8 cellular contexts compared by ENCODE assay signal in the genomic region with DNA sequence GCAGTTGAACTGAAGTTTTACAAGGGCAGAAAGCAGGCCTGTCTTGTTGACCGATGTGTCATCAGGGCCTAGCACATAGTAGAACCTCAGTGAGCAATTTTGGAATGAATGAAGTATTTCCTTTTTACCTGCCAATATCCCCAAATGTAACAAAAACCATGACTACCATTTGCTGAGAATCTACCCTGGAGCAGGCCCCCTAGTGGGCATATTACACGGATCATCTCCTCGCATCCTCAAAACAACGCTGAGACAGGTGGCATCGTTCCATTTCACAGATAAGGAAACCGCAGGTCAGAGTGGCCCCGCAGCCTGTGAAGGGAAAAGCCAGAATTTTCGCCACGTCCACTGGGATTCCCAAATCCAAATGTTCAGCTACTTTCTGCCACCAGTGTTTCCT.
A peak's percentile ranks its signal among the peaks of the same experiment; 100 is the strongest.
DNase-seq lines count a peak whose midpoint lies in the region; ATAC-seq and TF ChIP-seq lines count a peak whose summit lies in the region.

No MANE protein-coding gene starts in this region.

- TF ChIP-seq CTCF in GM23338 (conservative IDR thresholded peaks at IDR 0.05; ENCODE audit: low read depth in 2 of 2) = peak; percentile 71 to 74
- TF ChIP-seq CTCF in VCaP (conservative IDR thresholded peaks at IDR 0.05) = peak; percentile 77

- no peaks in the 10 kb centered on the region for H3K27me3 ChIP-seq in BLaER1 treated with 17β-estradiol and CSF1 and Interleukin-3, amounts not matched to agents 10 nM and 100 nM
- H3K27me3 ChIP-seq in GM23338 (ENCODE audit: insufficient read depth) = no peaks in the 10 kb centered on the region

- DNase-seq in GM23338 (ENCODE audit: low spot score) (peak; percentile 73), kidney tubule cell (ENCODE audit: low spot score) (peak; percentile 21), NCI-H748 (lab: John Stamatoyannopoulos, UW; ENCODE audit: unreplicated experiment) (no peak), middle frontal gyrus (ENCODE audit: extremely low spot score, low spot score) (no peak)

- ATAC-seq in GM23338 (peak; percentile 73), HG02588 (IDR thresholded peaks at IDR 0.05; ENCODE audit: unreplicated experiment) (no peak), HG02840 (IDR thresholded peaks at IDR 0.05; ENCODE audit: low FRiP score, unreplicated experiment) (no peak)

- no peaks in the 10 kb centered on the region for H3K9me2 ChIP-seq in GM23338 (ENCODE audit: insufficient read depth)

- peaks cover 26 to 37% (median 34%) of the 10 kb centered on the region in 11 experiments for H3K9me3 ChIP-seq in BLaER1 treated with 17β-estradiol and CSF1 and Interleukin-3, amounts not matched to agents 10 nM and 100 nM (replicated peaks in 1 of 11)

- H3K4me3 ChIP-seq in BLaER1 treated with 17β-estradiol and CSF1 and Interleukin-3, amounts not matched to agents 10 nM and 100 nM = no peak overlapping the region
- no peak overlapping the region for H3K4me3 ChIP-seq in GM23338

- no peaks in the 10 kb centered on the region for H3F3A ChIP-seq in GM23338 (replicated peaks; ENCODE audit: low read depth)

- H3K36me3 Mint-ChIP-seq in GM23338 (ENCODE audit: low read depth) = peaks cover 15% of the 10 kb centered on the region; the same call in 2 of the 3 replicates

- peaks cover 12% of the 10 kb centered on the region for H3K27me3 Mint-ChIP-seq in GM23338 (ENCODE audit: insufficient read depth, low read depth, poor library complexity)

- peaks cover 10 to 24% (median 18%) of the 10 kb centered on the region in 10 experiments for H3K4me1 ChIP-seq in BLaER1 treated with 17β-estradiol and CSF1 and Interleukin-3, amounts not matched to agents 10 nM and 100 nM
- 0 out of 2 replicates have a peak, but pooled peaks cover 6% of the 10 kb centered on the region for H3K4me1 ChIP-seq in GM23338 (ENCODE audit: insufficient read depth)

- peak overlapping the region in 10 of 11 experiments; percentile 27 to 83 (median 71); a peak in 19 of 22 replicates for H3K4me2 ChIP-seq in BLaER1 treated with 17β-estradiol and CSF1 and Interleukin-3, amounts not matched to agents 10 nM and 100 nM
- no peak overlapping the region for H3K4me2 ChIP-seq in GM23338

- H3K27ac Mint-ChIP-seq in GM23338 = no peak overlapping the region

- H3K9me3 Mint-ChIP-seq in GM23338 = peaks cover 27% of the 10 kb centered on the region

- no peak overlapping the region for H3K9ac ChIP-seq in BLaER1 treated with 17β-estradiol and CSF1 and Interleukin-3, amounts not matched to agents 10 nM and 100 nM

- H3K27ac ChIP-seq in BLaER1 treated with 17β-estradiol and CSF1 and Interleukin-3, amounts not matched to agents 10 nM and 100 nM = no peak overlapping the region
- no peak overlapping the region for H3K27ac ChIP-seq in GM23338 (ENCODE audit: low read depth)
- H3K27ac ChIP-seq in VCaP = no peak overlapping the region

- no peaks in the 10 kb centered on the region; a peak in 1 of 22 replicates for H3K36me3 ChIP-seq in BLaER1 treated with 17β-estradiol and CSF1 and Interleukin-3, amounts not matched to agents 10 nM and 100 nM
- H3K36me3 ChIP-seq in GM23338 (ENCODE audit: insufficient read depth) = no peaks in the 10 kb centered on the region

- no peaks in the 10 kb centered on the region for H4K20me1 ChIP-seq in BLaER1 treated with 17β-estradiol and CSF1 and Interleukin-3, amounts not matched to agents 10 nM and 100 nM
- 0 out of 2 replicates have a peak, but pooled peaks cover 2% of the 10 kb centered on the region for H4K20me1 ChIP-seq in GM23338 (replicated peaks; ENCODE audit: insufficient read depth)

- H3K4me1 Mint-ChIP-seq in GM23338 = peaks cover 13% of the 10 kb centered on the region

- no peak overlapping the region for H3K4me3 Mint-ChIP-seq in GM23338

- H3K79me2 ChIP-seq in GM23338 (replicated peaks; ENCODE audit: insufficient read depth) = no peaks in the 10 kb centered on the region

- H2AFZ ChIP-seq in GM23338 = no peak overlapping the region

TF ChIP-seq in GM23338, 12 proteins besides CTCF, POLR2A, EP300 and RAD21:
- no peak for TF ChIP-seq ZNF331 (CRISPR knock-in tag; IDR thresholded peaks at IDR 0.05; ENCODE audit: low read depth)
- TF ChIP-seq, protein P1, sequence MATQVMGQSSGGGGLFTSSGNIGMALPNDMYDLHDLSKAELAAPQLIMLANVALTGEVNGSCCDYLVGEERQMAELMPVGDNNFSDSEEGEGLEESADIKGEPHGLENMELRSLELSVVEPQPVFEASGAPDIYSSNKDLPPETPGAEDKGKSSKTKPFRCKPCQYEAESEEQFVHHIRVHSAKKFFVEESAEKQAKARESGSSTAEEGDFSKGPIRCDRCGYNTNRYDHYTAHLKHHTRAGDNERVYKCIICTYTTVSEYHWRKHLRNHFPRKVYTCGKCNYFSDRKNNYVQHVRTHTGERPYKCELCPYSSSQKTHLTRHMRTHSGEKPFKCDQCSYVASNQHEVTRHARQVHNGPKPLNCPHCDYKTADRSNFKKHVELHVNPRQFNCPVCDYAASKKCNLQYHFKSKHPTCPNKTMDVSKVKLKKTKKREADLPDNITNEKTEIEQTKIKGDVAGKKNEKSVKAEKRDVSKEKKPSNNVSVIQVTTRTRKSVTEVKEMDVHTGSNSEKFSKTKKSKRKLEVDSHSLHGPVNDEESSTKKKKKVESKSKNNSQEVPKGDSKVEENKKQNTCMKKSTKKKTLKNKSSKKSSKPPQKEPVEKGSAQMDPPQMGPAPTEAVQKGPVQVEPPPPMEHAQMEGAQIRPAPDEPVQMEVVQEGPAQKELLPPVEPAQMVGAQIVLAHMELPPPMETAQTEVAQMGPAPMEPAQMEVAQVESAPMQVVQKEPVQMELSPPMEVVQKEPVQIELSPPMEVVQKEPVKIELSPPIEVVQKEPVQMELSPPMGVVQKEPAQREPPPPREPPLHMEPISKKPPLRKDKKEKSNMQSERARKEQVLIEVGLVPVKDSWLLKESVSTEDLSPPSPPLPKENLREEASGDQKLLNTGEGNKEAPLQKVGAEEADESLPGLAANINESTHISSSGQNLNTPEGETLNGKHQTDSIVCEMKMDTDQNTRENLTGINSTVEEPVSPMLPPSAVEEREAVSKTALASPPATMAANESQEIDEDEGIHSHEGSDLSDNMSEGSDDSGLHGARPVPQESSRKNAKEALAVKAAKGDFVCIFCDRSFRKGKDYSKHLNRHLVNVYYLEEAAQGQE (IDR thresholded peaks at IDR 0.05; ENCODE audit: unreplicated experiment) = no peak

Comparison
In these comparisons a context has a peak if more than half of its experiments do, and no peak if none do; other contexts are left out.
1. DNase-seq: peak in GM23338 (single experiment) and kidney tubule cell (single experiment); none in NCI-H748 (single experiment) and middle frontal gyrus (single experiment).